8 cellular contexts compared by ENCODE assay signal in genomic region chr15:100902436-100903190, GRCh38. TPM values are rescaled to one million over a fixed set of nuclear protein-coding genes. Genes with fewer than 3 reads are reported as not detected.
DNase-seq lines count a peak whose midpoint lies in the region; ATAC-seq and TF ChIP-seq lines count a peak whose summit lies in the region.

No MANE protein-coding gene starts in this region.

- H3K36me3 Mint-ChIP-seq in activated CD4-positive, alpha-beta T cell treated with anti-CD3 and anti-CD28 coated beads for 36 hours (ENCODE audit: low read depth): no peaks in the 10 kb centered on the region

- DNase-seq in AG20443 (ENCODE audit: low spot score): peak; percentile 90
- DNase-seq in NCI-H446 treated with DMSO at 0.1 percent for 48 hours (lab: John Stamatoyannopoulos, UW): peak; percentile 8
- peak; percentile 98 for DNase-seq in dermis blood vessel endothelial cell
- peak; percentile 14 for DNase-seq in midbrain (lab: John Stamatoyannopoulos, UW)
- DNase-seq in WERI-Rb-1: no peak
- no peak for DNase-seq in activated CD4-positive, alpha-beta T cell treated with anti-CD3 and anti-CD28 coated beads for 36 hours
- no peak for DNase-seq in KG1 (lab: John Stamatoyannopoulos, UW)

- no peak overlapping the region for H3K4me3 Mint-ChIP-seq in activated CD4-positive, alpha-beta T cell treated with anti-CD3 and anti-CD28 coated beads for 36 hours

- ATAC-seq in GM19455 (IDR thresholded peaks at IDR 0.05; ENCODE audit: unreplicated experiment): no peak
- no peak for ATAC-seq in activated CD4-positive, alpha-beta T cell treated with anti-CD3 and anti-CD28 coated beads for 36 hours

- H3K9me3 Mint-ChIP-seq in activated CD4-positive, alpha-beta T cell treated with anti-CD3 and anti-CD28 coated beads for 36 hours (ENCODE audit: low read depth): no peaks in the 10 kb centered on the region

- no peaks in the 10 kb centered on the region for H3K9me3 ChIP-seq in WERI-Rb-1 (ENCODE audit: severe bottlenecking)

- no peaks in the 10 kb centered on the region for H3K36me3 ChIP-seq in WERI-Rb-1

- no peak overlapping the region for H3K27ac Mint-ChIP-seq in activated CD4-positive, alpha-beta T cell treated with anti-CD3 and anti-CD28 coated beads for 36 hours

- H3K4me1 Mint-ChIP-seq in activated CD4-positive, alpha-beta T cell treated with anti-CD3 and anti-CD28 coated beads for 36 hours: no peaks in the 10 kb centered on the region

- CTCF ChIA-PET in activated CD4-positive, alpha-beta T cell treated with anti-CD3 and anti-CD28 coated beads for 36 hours (lab: Charles Lee): interaction anchor here (1.3 to 1.5 kb wide), 2 partner anchors 15 to 106 kb away, joined by 3 to 5 read pairs; no protein-coding TSS in a partner anchor

- no peak for TF ChIP-seq CTCF in WERI-Rb-1 (IDR thresholded peaks at IDR 0.05; ENCODE audit: low read depth, low read length)

- H3K27me3 ChIP-seq in WERI-Rb-1 (ENCODE audit: insufficient read depth, low read depth, severe bottlenecking): no peaks in the 10 kb centered on the region

- intact Hi-C loops in activated CD4-positive, alpha-beta T cell treated with anti-CD3 and anti-CD28 coated beads for 36 hours (cut with DNase I, micrococcal nuclease): no loop called here

- no peak overlapping the region for H3K27ac ChIP-seq in WERI-Rb-1

- POLR2A ChIA-PET in activated CD4-positive, alpha-beta T cell treated with anti-CD3 and anti-CD28 coated beads for 36 hours (lab: Charles Lee): no interaction called here

- H3K4me3 ChIP-seq in WERI-Rb-1 (ENCODE audit: low read depth, low read length): no peak overlapping the region

- peaks cover 3% of the 10 kb centered on the region for H3K27me3 Mint-ChIP-seq in activated CD4-positive, alpha-beta T cell treated with anti-CD3 and anti-CD28 coated beads for 36 hours

RNA-seq across cellular contexts. Expression of gene LRRK1, which starts 16.5 kb away (rescaled TPM):
- 12.1 and 14.2 TPM in 2 replicates for total RNA-seq in dermis blood vessel endothelial cell
- total RNA-seq in activated CD4-positive, alpha-beta T cell treated with anti-CD3 and anti-CD28 coated beads for 36 hours: under 1 TPM; 0.35 to 0.73 TPM

RNA-seq across cellular contexts. Expression of gene ALDH1A3, which starts 23.0 kb away (rescaled TPM):
- total RNA-seq in dermis blood vessel endothelial cell: 26.4 and 51.2 TPM in 2 replicates
- not detected for total RNA-seq in activated CD4-positive, alpha-beta T cell treated with anti-CD3 and anti-CD28 coated beads for 36 hours

Comparison
In these comparisons a context has a peak if more than half of its experiments do, and no peak if none do; other contexts are left out.
1. DNase-seq: peak in AG20443 (single experiment), NCI-H446 treated with DMSO at 0.1 percent for 48 hours (single experiment), dermis blood vessel endothelial cell (single experiment) and midbrain (single experiment); none in WERI-Rb-1 (single experiment), activated CD4-positive, alpha-beta T cell treated with anti-CD3 and anti-CD28 coated beads for 36 hours (single experiment) and KG1 (single experiment).
2. RNA of gene ALDH1A3, which starts 23.0 kb away (total RNA-seq): 26.4 to 51.2 TPM in dermis blood vessel endothelial cell; not detected in activated CD4-positive, alpha-beta T cell treated with anti-CD3 and anti-CD28 coated beads for 36 hours; every median in the first group is over 10 times any median in the second.